Comparison of ENCODE assay signal across 9 cellular contexts in genomic region chr11:67345247-67345948, GRCh38. TPM values are rescaled to one million over a fixed set of nuclear protein-coding genes. Genes with fewer than 3 reads are reported as not detected.
A peak's percentile ranks its signal among the peaks of the same experiment; 100 is the strongest.
DNase-seq lines count a peak whose midpoint lies in the region; ATAC-seq, FAIRE-seq and TF ChIP-seq lines count a peak whose summit lies in the region.
"Had no signal": no experiment of that assay in that cellular context is flagged by ENCODE, and none has a peak within 500 bp of the region (broad histone marks: within the 10 kb centered on the region; RNA-seq: fewer than 3 reads in every experiment).

No MANE protein-coding gene starts in this region.

- peak overlapping the region; percentile 57 for H3K4me3 Mint-ChIP-seq in CD4-positive, alpha-beta T cell

- H3K27ac Mint-ChIP-seq in CD4-positive, alpha-beta T cell, result peak overlapping the region; percentile 78

- H3K9me3 Mint-ChIP-seq in CD4-positive, alpha-beta T cell, result no peaks in the 10 kb centered on the region

- no peaks in the 10 kb centered on the region for H3K27me3 ChIP-seq in CD4-positive, alpha-beta T cell (ENCODE audit: control insufficient read depth, insufficient read depth, low read length)
- H3K27me3 ChIP-seq in IMR-90 (ENCODE audit: control insufficient read depth, insufficient read depth, low read length) (no peaks in the 10 kb centered on the region), body of pancreas (no peaks in the 10 kb centered on the region), pancreas (no peaks in the 10 kb centered on the region)

- no peak overlapping the region for H3K4me3 ChIP-seq in IMR-90 (ENCODE audit: insufficient read depth, low read depth, low read length)
- H3K4me3 ChIP-seq in body of pancreas, result no peak overlapping the region
- H3K4me3 ChIP-seq in pancreas, result no peak overlapping the region

- peak overlapping the region; percentile 30 for H3K27ac ChIP-seq in CD4-positive, alpha-beta T cell (ENCODE audit: low read depth, low read length)
- no peak overlapping the region for H3K27ac ChIP-seq in IMR-90 (ENCODE audit: insufficient read depth, low read length)
- peak overlapping the region; percentile 68 to 82 (median 76) for H3K27ac ChIP-seq in body of pancreas
- H3K27ac ChIP-seq in pancreas, result peak overlapping the region; percentile 51 to 74 (median 70)

- H3K9me3 ChIP-seq in CD4-positive, alpha-beta T cell (ENCODE audit: control insufficient read depth, low read length), result no peaks in the 10 kb centered on the region
- H3K9me3 ChIP-seq in IMR-90 (ENCODE audit: control insufficient read depth, insufficient read depth, low read length), result peaks cover 2% of the 10 kb centered on the region; the same call in 1 of the 2 replicates
- H3K9me3 ChIP-seq in body of pancreas, result no peaks in the 10 kb centered on the region
- H3K9me3 ChIP-seq in pancreas, result no peaks in the 10 kb centered on the region

- H3K4me2 ChIP-seq in IMR-90 (ENCODE audit: low read depth, low read length), result no peak overlapping the region

- no peak overlapping the region for H2AFZ ChIP-seq in IMR-90 (replicated peaks; ENCODE audit: low read length, poor library complexity)

- no peaks in the 10 kb centered on the region for H3K79me1 ChIP-seq in IMR-90 (ENCODE audit: low read depth in 1 of 2, low read length in 2 of 2)

- no peak for TF ChIP-seq RAD21 in IMR-90 (IDR thresholded peaks at IDR 0.05; ENCODE audit: low read length)

- BruUV-seq in IMR-90 (replicated peaks; lab: Mats Ljungman, UMichigan), result no TSS peak

- no peak overlapping the region for H3K23ac ChIP-seq in IMR-90 (ENCODE audit: low read depth, low read length)

- no peak for TF ChIP-seq CTCF in CD4-positive, alpha-beta T cell (IDR thresholded peaks at IDR 0.05)
- no peak for TF ChIP-seq CTCF in IMR-90 (conservative IDR thresholded peaks at IDR 0.05; ENCODE audit: low read depth, low read length)
- TF ChIP-seq CTCF in body of pancreas (IDR thresholded peaks at IDR 0.05), result no peak
- TF ChIP-seq CTCF in pancreas (IDR thresholded peaks at IDR 0.05), result no peak

- peaks cover 60% of the 10 kb centered on the region for H3K4me1 Mint-ChIP-seq in CD4-positive, alpha-beta T cell (ENCODE audit: low read depth)

- H2AK5ac ChIP-seq in IMR-90 (ENCODE audit: low read depth, low read length), result no peak overlapping the region

- no peaks in the 10 kb centered on the region for H3K9me1 ChIP-seq in IMR-90 (ENCODE audit: insufficient read depth, low read length)

- dilution Hi-C loops in IMR-90 (cut with HindIII; ENCODE audit: low sequenced_read_pairs, unreplicated experiment), result no loop called here

- H3K4me1 ChIP-seq in IMR-90 (ENCODE audit: control insufficient read depth, insufficient read depth, low read length) (peaks cover 2% of the 10 kb centered on the region), body of pancreas (peaks cover 58% of the 10 kb centered on the region), pancreas (peaks cover 17 to 27% (median 18%) of the 10 kb centered on the region in 3 donors)

- ATAC-seq in CD4-positive, alpha-beta T cell (ENCODE audit: poor library complexity), result peak; percentile 75
- ATAC-seq in IMR-90 (ENCODE audit: low read depth) (peak; percentile 24), body of pancreas (peak; percentile 50), pancreas (peak; percentile 26 to 67 (median 49)), GM18505 (IDR thresholded peaks at IDR 0.05; ENCODE audit: unreplicated experiment) (no peak), HG02678 (IDR thresholded peaks at IDR 0.05; ENCODE audit: unreplicated experiment) (no peak), GM19397 (IDR thresholded peaks at IDR 0.05; ENCODE audit: unreplicated experiment) (no peak)

- no peak overlapping the region for H4K5ac ChIP-seq in IMR-90 (ENCODE audit: low read depth, low read length)

- no peak overlapping the region for H3K14ac ChIP-seq in IMR-90 (replicated peaks; ENCODE audit: low read depth, low read length)

- no peak overlapping the region for H4K8ac ChIP-seq in IMR-90 (ENCODE audit: low read depth in 2 of 2, low read length in 2 of 2)

- POLR2A ChIA-PET in CD4-positive, alpha-beta T cell (lab: Charles Lee), result interaction anchor here (0.5 to 3.3 kb wide), 21 partner anchors 7 to 284 kb away, joined by 3 to 30 read pairs (median 5); partner anchors contain the start of genes CLCF1, GRK2, POLD4 and PPP1CA
- POLR2A ChIA-PET in IMR-90 (lab: Charles Lee; ENCODE audit: unreplicated experiment), result no interaction called here

- no peak overlapping the region for H2BK120ac ChIP-seq in IMR-90 (ENCODE audit: low read depth, low read length)

- no peak overlapping the region for H2AK9ac ChIP-seq in IMR-90 (replicated peaks; ENCODE audit: low read depth, low read length, poor library complexity)

- no peak for TF ChIP-seq POLR2A in IMR-90 (IDR thresholded peaks at IDR 0.05; ENCODE audit: low read depth, low read length)
- peak in 2 of 3 donors; percentile 29 to 31 for TF ChIP-seq POLR2A in body of pancreas (IDR thresholded peaks at IDR 0.05)
- no peak for TF ChIP-seq POLR2A in GM18505 (IDR thresholded peaks at IDR 0.05; ENCODE audit: borderline replicate concordance, extremely low read depth, insufficient read depth, insufficient read length)

- no peaks in the 10 kb centered on the region for H3K36me3 Mint-ChIP-seq in CD4-positive, alpha-beta T cell (ENCODE audit: low read depth)

- H4K20me1 ChIP-seq in IMR-90 (ENCODE audit: insufficient read depth, low read length), result no peaks in the 10 kb centered on the region; the same call in 1 of the 2 replicates

- CTCF ChIA-PET in CD4-positive, alpha-beta T cell (lab: Charles Lee), result interaction anchor here (0.6 to 5.5 kb wide), 19 partner anchors 9 to 284 kb away, joined by 3 to 58 read pairs (median 4); partner anchors contain the start of genes CLCF1, NUDT8, PPP1CA and RAD9A
- CTCF ChIA-PET in IMR-90 (lab: Yijun Ruan, JAX), result interaction anchor here (0.7 to 1.6 kb wide), 8 partner anchors 10 to 36 kb away, joined by 3 to 14 read pairs (median 4); no protein-coding TSS in a partner anchor

- H2BK5ac ChIP-seq in IMR-90 (ENCODE audit: low read depth, low read length, poor library complexity, severe bottlenecking), result no peak overlapping the region

- H4K91ac ChIP-seq in IMR-90 (ENCODE audit: insufficient read depth, low read depth, low read length), result no peak overlapping the region

- H3K36me3 ChIP-seq in IMR-90 (ENCODE audit: control insufficient read depth, insufficient read depth, low read length), result no peaks in the 10 kb centered on the region
- H3K36me3 ChIP-seq in body of pancreas (replicated peaks in 1 of 2; ENCODE audit: insufficient read depth in 1 of 2, low read depth in 2 of 2), result no peaks in the 10 kb centered on the region
- H3K36me3 ChIP-seq in pancreas, result no peaks in the 10 kb centered on the region

- no peaks in the 10 kb centered on the region for H3K27me3 Mint-ChIP-seq in CD4-positive, alpha-beta T cell
- H3K27me3 Mint-ChIP-seq: progenitor cell of endocrine pancreas had no signal

- no peak overlapping the region for H3K56ac ChIP-seq in IMR-90 (ENCODE audit: extremely low read depth, insufficient read depth, low read length)

- H3K18ac ChIP-seq in IMR-90 (ENCODE audit: low read depth, low read length), result no peak overlapping the region

- H2BK20ac ChIP-seq in IMR-90 (ENCODE audit: low read depth, low read length), result no peak overlapping the region

- 60% methylated on average over 2 of the region's 8 CpGs; no CpG with 5 or more reads in 1 of the 2 experiments for WGBS in IMR-90 (ENCODE audit: extremely low coverage in 2 of 2, insufficient read length in 1 of 2), 2 experiments
- 39 to 47% methylated on average over 8 of the region's 8 CpGs for WGBS in body of pancreas, 2 donors
- WGBS in pancreas, 2 donors, result 50% methylated on average over 8 of the region's 8 CpGs

- intact Hi-C loops in CD4-positive, alpha-beta T cell (cut with DNase I, micrococcal nuclease), result loop anchor here in 1 of 2 experiments (5.0 kb wide), 1 partner anchor 37 kb away; no protein-coding TSS in a partner anchor
- intact Hi-C loops in IMR-90 (cut with micrococcal nuclease), result no loop called here
- intact Hi-C loops in body of pancreas (cut with DNase I), result loop anchor here (5.0 kb wide), 1 partner anchor 37 kb away; no protein-coding TSS in a partner anchor
- intact Hi-C loops in pancreas (cut with DNase I), result loop anchor here in 1 of 3 donors (5.0 kb wide), 1 partner anchor 37 kb away; no protein-coding TSS in a partner anchor

- no peak overlapping the region for H3K4ac ChIP-seq in IMR-90 (ENCODE audit: low read depth, low read length)

- FAIRE-seq in pancreas (lab: Jason Lieb, UNC), result no peak

- no peak overlapping the region for H3K9ac ChIP-seq in IMR-90 (ENCODE audit: low read depth, low read length)

- DNase-seq in CD4-positive, alpha-beta T cell, result no peak
- DNase-seq in IMR-90 (no peak), body of pancreas (peak in 2 of 4 donors; percentile 20 to 30), pancreas (no peak), superior temporal gyrus (ENCODE audit: extremely low spot score) (no peak)

- H2BK15ac ChIP-seq in IMR-90 (ENCODE audit: low read depth, low read length), result no peak overlapping the region

- in situ Hi-C loops in IMR-90 (cut with MboI; ENCODE audit: low sequenced_read_pairs), result no loop called here

RNA-seq across cellular contexts. Expression of gene POLD4, which starts 7.9 kb away (rescaled TPM):
- 10 to 100 TPM; 31.7 to 39.5 TPM for total RNA-seq in CD4-positive, alpha-beta T cell
- total RNA-seq in IMR-90 (2012; rRNA removed), result 40.8 and 46.4 TPM in 2 replicates
- polyA plus RNA-seq in IMR-90 (2012; rRNA removed), result 133 and 152 TPM in 2 replicates
- polyA plus RNA-seq in IMR-90 (2012; cell fraction: cytosol; rRNA removed), result 252 and 358 TPM in 2 replicates
- 170 and 292 TPM in 2 replicates for polyA plus RNA-seq in IMR-90 (2012; cell fraction: nucleus; rRNA removed; ENCODE audit: low replicate concordance)
- total RNA-seq in body of pancreas, result 100 to 1,000 TPM in 1 of 2 donors, 10 to 100 TPM in 1; 82.1 to 103 TPM
- 10 to 100 TPM; 35.0 to 50.8 (median 43.4) TPM for total RNA-seq in pancreas
- 10 to 100 TPM; 80.6 to 99.3 TPM for polyA plus RNA-seq in pancreas

RNA-seq across cellular contexts. Expression of gene CLCF1, which starts 28.0 kb away (rescaled TPM):
- total RNA-seq in CD4-positive, alpha-beta T cell, result 1 to 10 TPM; 6.0 to 6.9 TPM
- total RNA-seq in IMR-90 (2012; rRNA removed), result 5.0 and 5.6 TPM in 2 replicates
- polyA plus RNA-seq in IMR-90 (2012; rRNA removed), result 27.8 and 34.4 TPM in 2 replicates
- polyA plus RNA-seq in IMR-90 (2012; cell fraction: cytosol; rRNA removed), result 20.6 and 36.3 TPM in 2 replicates
- 61.2 and 132 TPM in 2 replicates for polyA plus RNA-seq in IMR-90 (2012; cell fraction: nucleus; rRNA removed; ENCODE audit: low replicate concordance)
- total RNA-seq in body of pancreas, result 10 to 100 TPM in 1 of 2 donors, 1 to 10 TPM in 1; 2.3 to 14.5 TPM
- total RNA-seq in pancreas, result 1 to 10 TPM; 1.3 to 5.0 (median 2.3) TPM
- polyA plus RNA-seq in pancreas, result 10 to 100 TPM in 1 of 2 donors, 1 to 10 TPM in 1; 9.4 to 11.2 TPM

RNA-seq across cellular contexts. Expression of gene SSH3, which starts 42.1 kb away (rescaled TPM):
- total RNA-seq in CD4-positive, alpha-beta T cell, result 1 to 10 TPM; 8.5 to 8.8 TPM
- 7.3 and 7.8 TPM in 2 replicates for total RNA-seq in IMR-90 (2012; rRNA removed)
- polyA plus RNA-seq in IMR-90 (2012; rRNA removed), result 26.7 and 29.2 TPM in 2 replicates
- polyA plus RNA-seq in IMR-90 (2012; cell fraction: cytosol; rRNA removed), result 14.4 and 25.5 TPM in 2 replicates
- polyA plus RNA-seq in IMR-90 (2012; cell fraction: nucleus; rRNA removed; ENCODE audit: low replicate concordance), result 83.1 and 197 TPM in 2 replicates
- total RNA-seq in body of pancreas, result 10 to 100 TPM; 16.2 to 30.6 TPM
- total RNA-seq in pancreas, result 10 to 100 TPM; 15.2 to 29.1 (median 21.2) TPM
- polyA plus RNA-seq in pancreas, result 10 to 100 TPM; 29.0 to 29.2 TPM

RNA-seq across cellular contexts. Expression of gene RAD9A, which starts 46.4 kb away (rescaled TPM):
- total RNA-seq in CD4-positive, alpha-beta T cell, result 10 to 100 TPM; 19.3 to 20.3 TPM
- 1.9 and 2.0 TPM in 2 replicates for total RNA-seq in IMR-90 (2012; rRNA removed)
- 10.3 and 12.6 TPM in 2 replicates for polyA plus RNA-seq in IMR-90 (2012; rRNA removed)
- polyA plus RNA-seq in IMR-90 (2012; cell fraction: cytosol; rRNA removed), result 8.4 and 12.7 TPM in 2 replicates
- polyA plus RNA-seq in IMR-90 (2012; cell fraction: nucleus; rRNA removed; ENCODE audit: low replicate concordance), result 53.4 and 98.2 TPM in 2 replicates
- total RNA-seq in body of pancreas, result 10 to 100 TPM; 22.6 to 49.4 TPM
- total RNA-seq in pancreas, result 10 to 100 TPM in 5 of 6 donors, 1 to 10 TPM in 1; 9.4 to 18.0 (median 12.8) TPM
- polyA plus RNA-seq in pancreas, result 10 to 100 TPM; 39.8 to 45.2 TPM

RNA-seq across cellular contexts. Expression of gene PPP1CA, which starts 56.3 kb away (rescaled TPM):
- 10 to 100 TPM; 42.0 to 45.5 TPM for total RNA-seq in CD4-positive, alpha-beta T cell
- total RNA-seq in IMR-90 (2012; rRNA removed), result 294 and 313 TPM in 2 replicates
- 228 and 260 TPM in 2 replicates for polyA plus RNA-seq in IMR-90 (2012; rRNA removed)
- polyA plus RNA-seq in IMR-90 (2012; cell fraction: cytosol; rRNA removed), result 268 and 304 TPM in 2 replicates
- polyA plus RNA-seq in IMR-90 (2012; cell fraction: nucleus; rRNA removed; ENCODE audit: low replicate concordance), result 122 and 203 TPM in 2 replicates
- 100 to 1,000 TPM in 1 of 2 donors, 10 to 100 TPM in 1; 81.1 to 104 TPM for total RNA-seq in body of pancreas
- total RNA-seq in pancreas, result 10 to 100 TPM; 49.0 to 72.8 (median 62.9) TPM
- 10 to 100 TPM; 57.7 to 68.5 TPM for polyA plus RNA-seq in pancreas

Comparison
In these comparisons a context has a peak if more than half of its experiments do, and no peak if none do; other contexts are left out.
1. ATAC-seq: peak in CD4-positive, alpha-beta T cell (single experiment), IMR-90 (single experiment), body of pancreas (single experiment) and pancreas (4 of 4); none in GM18505 (single experiment), HG02678 (single experiment) and GM19397 (single experiment).
2. POLR2A ChIP-seq: peak in body of pancreas (2 of 3); none in IMR-90 (single experiment) and GM18505 (single experiment).